In genomic region chr1:53804181-53804580, GRCh38 we compare ENCODE assay signal across 5 cellular contexts.
"Had no signal": no experiment of that assay in that cellular context is flagged by ENCODE, and none has a peak within 500 bp of the region (broad histone marks: within the 10 kb centered on the region; RNA-seq: fewer than 3 reads in every experiment).

No MANE protein-coding gene starts in this region.

- DNase-seq: H9 had no signal

- H3K27ac ChIP-seq: HL-60 had no signal

- H3K4me3 Mint-ChIP-seq: GM23338, H9 had no signal

- ATAC-seq: GM23338, HepG2, K562 had no signal

- H2AFZ ChIP-seq: GM23338 had no signal

- H3K9me3 Mint-ChIP-seq: GM23338, H9 had no signal

- H3K4me2 ChIP-seq: GM23338 had no signal

- H3K4me1 Mint-ChIP-seq: H9 had no signal

- H3K4me3 ChIP-seq: GM23338, K562 had no signal

- H3K27ac Mint-ChIP-seq: GM23338 had no signal
